Comparison of ENCODE assay signal across 8 cellular contexts in the genomic region with DNA sequence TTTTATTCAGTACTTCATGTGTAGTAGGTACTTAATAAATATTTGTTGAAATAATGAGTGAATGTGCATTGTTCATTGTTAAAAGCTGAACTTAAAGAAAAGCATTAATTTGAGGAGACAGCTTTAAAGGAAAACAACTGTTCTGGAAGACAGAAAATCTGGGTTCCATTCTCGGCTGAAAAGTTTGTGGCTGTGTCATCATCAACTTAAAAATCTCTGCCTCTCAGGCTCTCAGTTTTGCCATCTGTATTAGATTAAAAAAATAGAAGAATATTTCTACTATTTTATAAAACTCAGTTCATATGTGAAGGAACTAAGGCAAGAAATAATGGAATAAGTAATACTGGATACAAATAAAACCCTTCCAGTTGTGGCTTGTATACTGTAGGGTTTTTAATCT.
"Had no signal": no experiment of that assay in that cellular context is flagged by ENCODE, and none has a peak within 500 bp of the region (broad histone marks: within the 10 kb centered on the region; RNA-seq: fewer than 3 reads in every experiment).

No MANE protein-coding gene starts in this region.

- H2AFZ ChIP-seq: GM23248 had no signal

- DNase-seq: GM23248, GOT3, H7, IMR-90, KG1 had no signal

- H3K9me3 ChIP-seq: HAP-1 had no signal

- H3K36me3 ChIP-seq: HAP-1 had no signal

- H3K4me3 ChIP-seq: GM23248, HAP-1, K562 had no signal

- ATAC-seq: HCT116, K562 had no signal

- H3K9ac ChIP-seq: GM23248 had no signal

- H3K27ac ChIP-seq: GM23248 had no signal
